ENCODE assay signal across 13 cellular contexts in the genomic region with DNA sequence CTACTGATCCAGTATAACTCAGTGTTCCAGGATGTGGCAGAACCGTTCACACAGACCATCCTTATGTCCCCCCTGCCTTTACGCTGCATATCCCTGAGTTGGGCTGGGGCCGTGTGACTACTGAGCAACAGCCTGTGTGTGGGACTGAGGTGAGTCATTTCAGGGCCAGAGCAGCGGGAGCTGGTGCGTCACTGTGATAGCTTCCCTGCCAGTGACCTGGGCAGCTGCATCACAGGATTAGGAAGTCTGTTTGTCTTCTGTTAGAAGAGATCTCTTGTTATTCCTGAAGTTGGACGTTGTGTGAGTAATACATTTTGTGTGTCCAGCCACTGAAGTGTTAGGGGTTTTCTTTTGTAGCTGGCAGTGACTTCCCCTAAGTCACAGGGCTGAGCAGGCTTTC. TPM values are rescaled to one million over a fixed set of nuclear protein-coding genes. Genes with fewer than 3 reads are reported as not detected.
DNase-seq lines count a peak whose midpoint lies in the region; ATAC-seq and TF ChIP-seq lines count a peak whose summit lies in the region.
"Had no signal": no experiment of that assay in that cellular context is flagged by ENCODE, and none has a peak within 500 bp of the region (broad histone marks: within the 10 kb centered on the region; RNA-seq: fewer than 3 reads in every experiment).

No MANE protein-coding gene starts in this region.

- in situ Hi-C loops in brain microvascular endothelial cell (cut with HindIII; ENCODE audit: low pct_ligation_motif_present, low sequenced_read_pairs): no loop called here

- H3K27me3 ChIP-seq in brain microvascular endothelial cell (replicated peaks) (no peaks in the 10 kb centered on the region), lower lobe of right lung (ENCODE audit: low read depth) (no peaks in the 10 kb centered on the region), testis (no peaks in the 10 kb centered on the region)

- H3K27ac ChIP-seq in brain microvascular endothelial cell (peak overlapping the region; percentile 92), lower lobe of right lung (no peak overlapping the region), testis (no peak overlapping the region)
- H3K27ac ChIP-seq: PC-9 had no signal

- H3K36me3 ChIP-seq in brain microvascular endothelial cell (replicated peaks) (no peaks in the 10 kb centered on the region), lower lobe of right lung (peaks cover 39% of the 10 kb centered on the region), testis (ENCODE audit: low read depth, missing control alignments) (no peaks in the 10 kb centered on the region)

- peak; percentile 40 for DNase-seq in AG20443 (ENCODE audit: low spot score)
- peak; percentile 95 for DNase-seq in LHCN-M2 (ENCODE audit: low read depth)
- peak; percentile 99 for DNase-seq in brain microvascular endothelial cell
- DNase-seq in lower lobe of right lung: peak; percentile 34
- no peak for DNase-seq in testis
- no peak for DNase-seq in NCI-H510A treated with DMSO at 0.1 percent for 48 hours (lab: John Stamatoyannopoulos, UW)
- DNase-seq: activated T-cell treated with anti-CD3 and anti-CD28 coated beads, Interleukin-2, amount 50 U/mL, for 72 hours; NCI-H2107; stimulated activated CD4-positive, alpha-beta T cell treated with anti-CD3 and anti-CD28 coated beads, Interleukin-15, amount 100 ng/mL, for 24 hours; stimulated activated naive CD4-positive, alpha-beta T cell had no signal

- WGBS in testis, 2 donors: 96% methylated on average over 6 of the region's 6 CpGs

- ATAC-seq in lower lobe of right lung (no peak), HG03342 (IDR thresholded peaks at IDR 0.05; ENCODE audit: unreplicated experiment) (no peak), GM21825 (IDR thresholded peaks at IDR 0.05; ENCODE audit: unreplicated experiment) (no peak)
- ATAC-seq: activated T-cell treated with anti-CD3 and anti-CD28 coated beads, Interleukin-2, amount 50 U/mL, for 72 hours had no signal

- TF ChIP-seq POLR2A in testis (IDR thresholded peaks at IDR 0.05): no peak

- H3K4me1 ChIP-seq in lower lobe of right lung: no peaks in the 10 kb centered on the region
- no peaks in the 10 kb centered on the region for H3K4me1 ChIP-seq in testis

- intact Hi-C loops in lower lobe of right lung (cut with DNase I): no loop called here
- intact Hi-C loops in testis (cut with DNase I; ENCODE audit: low total_unique reads): no loop called here

- H3K9me3 ChIP-seq in lower lobe of right lung: no peaks in the 10 kb centered on the region
- no peaks in the 10 kb centered on the region for H3K9me3 ChIP-seq in testis

- no peak overlapping the region for H3K4me3 ChIP-seq in brain microvascular endothelial cell (ENCODE audit: low read depth, low read length)
- no peak overlapping the region for H3K4me3 ChIP-seq in lower lobe of right lung
- H3K4me3 ChIP-seq in testis: no peak overlapping the region
- H3K4me3 ChIP-seq: PC-9 had no signal

- TF ChIP-seq CTCF in brain microvascular endothelial cell (IDR thresholded peaks at IDR 0.05; ENCODE audit: low read depth, low read length, missing control alignments): no peak
- no peak for TF ChIP-seq CTCF in lower lobe of right lung (IDR thresholded peaks at IDR 0.05)
- TF ChIP-seq CTCF in testis (IDR thresholded peaks at IDR 0.05): no peak

RNA-seq across cellular contexts. Expression of a gene that starts 35.6 kb away (rescaled TPM):
- 0.06 TPM in 1 of 2 replicates, not detected in the other for total RNA-seq in LHCN-M2 (2014; rRNA removed)
- polyA plus RNA-seq in LHCN-M2 (2012): 0.12 TPM
- total RNA-seq in lower lobe of right lung: 16.2 TPM
- total RNA-seq in testis: 1 to 10 TPM; 2.9 to 5.7 TPM
- polyA plus RNA-seq in testis (ENCODE audit: insufficient read depth, low read depth, low replicate concordance): 3.8 TPM

RNA-seq across cellular contexts. Expression of a gene that starts 45.4 kb away (rescaled TPM):
- total RNA-seq in LHCN-M2 (2014; rRNA removed) (8.0 and 10.5 TPM in 2 replicates), lower lobe of right lung (10.6 TPM), testis (10 to 100 TPM; 19.8 to 31.2 TPM)
- polyA plus RNA-seq in LHCN-M2 (2012): 3.0 TPM
- polyA plus RNA-seq in testis (ENCODE audit: insufficient read depth, low read depth, low replicate concordance): 18.5 TPM

Comparison
In these comparisons a context has a peak if more than half of its experiments do, and no peak if none do; other contexts are left out.
1. DNase-seq: peak in AG20443 (single experiment), LHCN-M2 (single experiment), brain microvascular endothelial cell (single experiment) and lower lobe of right lung (single experiment); none in testis (single experiment) and NCI-H510A treated with DMSO at 0.1 percent for 48 hours (single experiment).